In genomic region chr9:120936011-120936763, GRCh38 we compare ENCODE assay signal across 8 cellular contexts. TPM values are rescaled to one million over a fixed set of nuclear protein-coding genes. Genes with fewer than 3 reads are reported as not detected.
DNase-seq lines count a peak whose midpoint lies in the region; ATAC-seq and TF ChIP-seq lines count a peak whose summit lies in the region.

No MANE protein-coding gene starts in this region.

- no peaks in the 10 kb centered on the region for H4K20me1 ChIP-seq in BLaER1

- peak; percentile 98 for DNase-seq in RWPE1 (ENCODE audit: low spot score)
- peak; percentile 75 for DNase-seq in activated T-helper 2 cell treated with anti-CD3 and anti-CD28 coated beads, Interferon-gamma antibody, Interleukin-2, Interleukin-4, amounts not matched to agents 10 μg/mL and 5 μg/mL and 100 μg/mL, durations not matched to agents 14 hours and 24 hours and 36 hours (ENCODE audit: low spot score)
- peak; percentile 96 for DNase-seq in fibroblast of mammary gland (ENCODE audit: low read depth)
- DNase-seq in nephron progenitor cell, result peak; percentile 91
- DNase-seq in stimulated activated naive CD8-positive, alpha-beta T cell treated with anti-CD3 and anti-CD28 coated beads, Interleukin-15, Interleukin-2, amounts not matched to agents 100 U/mL and 50 U/mL, for 24 hours, result peak; percentile 97

- H3K27me3 ChIP-seq in BLaER1, result no peaks in the 10 kb centered on the region

- intact Hi-C loops in activated T-helper 2 cell treated with anti-CD3 and anti-CD28 coated beads, Interferon-gamma antibody, Interleukin-2, Interleukin-4, amounts not matched to agents 10 μg/mL and 5 μg/mL and 100 μg/mL, durations not matched to agents 14 hours and 24 hours and 36 hours (cut with micrococcal nuclease), result loop anchor here (1.0 to 2.0 kb wide), 3 partner anchors 19 to 180 kb away; partner anchors contain the start of gene PSMD5

- H3K9me3 Mint-ChIP-seq in activated T-helper 2 cell treated with anti-CD3 and anti-CD28 coated beads, Interferon-gamma antibody, Interleukin-2, Interleukin-4, amounts not matched to agents 10 μg/mL and 5 μg/mL and 100 μg/mL, durations not matched to agents 14 hours and 24 hours and 36 hours, result no peaks in the 10 kb centered on the region
- no peaks in the 10 kb centered on the region for H3K9me3 Mint-ChIP-seq in nephron progenitor cell

- peaks cover 55% of the 10 kb centered on the region for H3K4me1 Mint-ChIP-seq in activated T-helper 2 cell treated with anti-CD3 and anti-CD28 coated beads, Interferon-gamma antibody, Interleukin-2, Interleukin-4, amounts not matched to agents 10 μg/mL and 5 μg/mL and 100 μg/mL, durations not matched to agents 14 hours and 24 hours and 36 hours (ENCODE audit: low read depth)
- H3K4me1 Mint-ChIP-seq in nephron progenitor cell, result peaks cover 60% of the 10 kb centered on the region

- H3K9ac ChIP-seq in BLaER1, result no peak overlapping the region

- peak overlapping the region; percentile 80 for H3K27ac Mint-ChIP-seq in activated T-helper 2 cell treated with anti-CD3 and anti-CD28 coated beads, Interferon-gamma antibody, Interleukin-2, Interleukin-4, amounts not matched to agents 10 μg/mL and 5 μg/mL and 100 μg/mL, durations not matched to agents 14 hours and 24 hours and 36 hours
- peak overlapping the region; percentile 27 for H3K27ac Mint-ChIP-seq in nephron progenitor cell

- H3K9me3 ChIP-seq in BLaER1, result no peaks in the 10 kb centered on the region

- H3K4me1 ChIP-seq in BLaER1, result peaks cover 72% of the 10 kb centered on the region

- H3K36me3 ChIP-seq in BLaER1, result no peaks in the 10 kb centered on the region

- ATAC-seq in GM19463 (IDR thresholded peaks at IDR 0.05; ENCODE audit: unreplicated experiment), result peak; percentile 38
- peak; percentile 70 for ATAC-seq in stimulated activated naive CD8-positive, alpha-beta T cell treated with anti-CD3 and anti-CD28 coated beads, Interleukin-15, Interleukin-2, amounts not matched to agents 100 U/mL and 50 U/mL, for 24 hours

- TF ChIP-seq CTCF in LNCAP (IDR thresholded peaks at IDR 0.05) (peak; percentile 95), RWPE1 (conservative IDR thresholded peaks at IDR 0.05; ENCODE audit: low read depth) (peak; percentile 99), fibroblast of mammary gland (conservative IDR thresholded peaks at IDR 0.05; ENCODE audit: control insufficient read depth, insufficient read depth, low read depth, low read length) (peak; percentile 97), nephron progenitor cell (IDR thresholded peaks at IDR 0.05) (peak; percentile 87)

- H3K27ac ChIP-seq in BLaER1 (peak overlapping the region; percentile 75), RWPE1 (peak overlapping the region; percentile 99)

- peak overlapping the region; percentile 87 for H3K4me2 ChIP-seq in BLaER1

- CTCF ChIA-PET in RWPE1 (lab: Yijun Ruan, JAX), result interaction anchor here (0.6 to 1.5 kb wide), 11 partner anchors 9 to 582 kb away, joined by 3 to 7 read pairs (median 4); no protein-coding TSS in a partner anchor

- POLR2A ChIA-PET in RWPE1 (lab: Yijun Ruan, JAX; ENCODE audit: low non-redundant PET), result no interaction called here

- peak overlapping the region; percentile 52 for H3K4me3 Mint-ChIP-seq in activated T-helper 2 cell treated with anti-CD3 and anti-CD28 coated beads, Interferon-gamma antibody, Interleukin-2, Interleukin-4, amounts not matched to agents 10 μg/mL and 5 μg/mL and 100 μg/mL, durations not matched to agents 14 hours and 24 hours and 36 hours (ENCODE audit: low read depth)
- no peak overlapping the region for H3K4me3 Mint-ChIP-seq in nephron progenitor cell

- H3K36me3 Mint-ChIP-seq in activated T-helper 2 cell treated with anti-CD3 and anti-CD28 coated beads, Interferon-gamma antibody, Interleukin-2, Interleukin-4, amounts not matched to agents 10 μg/mL and 5 μg/mL and 100 μg/mL, durations not matched to agents 14 hours and 24 hours and 36 hours (ENCODE audit: low read depth), result no peaks in the 10 kb centered on the region
- no peaks in the 10 kb centered on the region for H3K36me3 Mint-ChIP-seq in nephron progenitor cell (ENCODE audit: low read depth)

- H3K27me3 Mint-ChIP-seq in activated T-helper 2 cell treated with anti-CD3 and anti-CD28 coated beads, Interferon-gamma antibody, Interleukin-2, Interleukin-4, amounts not matched to agents 10 μg/mL and 5 μg/mL and 100 μg/mL, durations not matched to agents 14 hours and 24 hours and 36 hours (ENCODE audit: low read depth), result peaks cover 2% of the 10 kb centered on the region
- H3K27me3 Mint-ChIP-seq in nephron progenitor cell (ENCODE audit: low read depth, poor library complexity), result peaks cover 32% of the 10 kb centered on the region

- H3K4me3 ChIP-seq in BLaER1 (peak overlapping the region; percentile 9; the same call in 1 of the 2 replicates), fibroblast of mammary gland (ENCODE audit: control insufficient read depth, low read depth, low read length) (peak overlapping the region; percentile 40)

RNA-seq across cellular contexts. Expression of gene TRAF1, which starts 9.6 kb away (rescaled TPM):
- total RNA-seq in activated T-helper 2 cell treated with anti-CD3 and anti-CD28 coated beads, Interferon-gamma antibody, Interleukin-2, Interleukin-4, amounts not matched to agents 10 μg/mL and 5 μg/mL and 100 μg/mL, durations not matched to agents 14 hours and 24 hours and 36 hours, result 164 TPM in 2 replicates

RNA-seq across cellular contexts. Expression of gene PHF19, which starts 59.2 kb away (rescaled TPM):
- 167 and 170 TPM in 2 replicates for total RNA-seq in activated T-helper 2 cell treated with anti-CD3 and anti-CD28 coated beads, Interferon-gamma antibody, Interleukin-2, Interleukin-4, amounts not matched to agents 10 μg/mL and 5 μg/mL and 100 μg/mL, durations not matched to agents 14 hours and 24 hours and 36 hours

Comparison
In these comparisons a context has a peak if more than half of its experiments do, and no peak if none do; other contexts are left out.
1. Peak in every context shown above with its lines: DNase-seq, ATAC-seq, H3K4me3 ChIP-seq and H3K27ac ChIP-seq.